In the genomic region with DNA sequence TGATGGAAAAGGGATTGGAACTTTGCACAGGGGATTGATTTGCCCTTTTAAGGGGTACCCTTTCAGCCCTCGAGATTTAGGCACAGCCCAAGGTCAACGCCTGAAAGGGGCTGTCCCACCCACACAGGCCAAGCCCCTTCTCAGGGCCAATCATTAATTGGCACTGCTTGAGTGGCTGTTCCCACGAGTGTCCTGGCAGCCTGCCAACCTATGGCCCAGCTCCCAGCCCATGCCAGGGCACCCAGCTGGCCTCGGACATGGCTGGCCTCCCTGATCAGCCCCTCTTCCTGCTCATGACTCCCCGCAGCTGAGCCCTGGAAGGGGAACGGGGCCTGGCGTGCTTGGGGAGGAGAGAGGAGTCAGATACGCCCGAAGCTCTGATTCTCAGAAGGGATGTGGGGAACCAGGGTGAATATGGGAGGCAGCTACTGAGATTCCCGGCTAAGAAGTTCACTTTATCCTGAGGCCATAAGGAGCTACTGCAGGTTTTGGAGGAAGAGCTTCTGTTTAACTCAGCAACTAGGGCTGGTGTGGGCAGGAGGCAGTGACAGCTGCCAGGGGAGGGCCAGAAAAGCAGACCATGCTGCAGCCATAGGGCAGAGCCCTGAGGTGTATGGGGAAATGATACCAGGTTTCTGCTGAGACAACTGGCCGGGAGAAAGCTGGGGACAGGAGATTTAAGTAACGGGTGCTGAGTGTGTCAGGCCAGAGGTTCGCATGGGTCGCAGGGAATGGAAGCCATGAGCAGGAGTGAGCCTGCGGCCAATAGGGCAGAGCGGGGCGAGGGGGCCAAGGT, we compare ENCODE assay signal across 25 cellular contexts. TPM values are rescaled to one million over a fixed set of nuclear protein-coding genes. Genes with fewer than 3 reads are reported as not detected.
A peak's percentile ranks its signal among the peaks of the same experiment; 100 is the strongest.
DNase-seq lines count a peak whose midpoint lies in the region; ATAC-seq and TF ChIP-seq lines count a peak whose summit lies in the region.
"Had no signal": no experiment of that assay in that cellular context is flagged by ENCODE, and none has a peak within 500 bp of the region (broad histone marks: within the 10 kb centered on the region; RNA-seq: fewer than 3 reads in every experiment).

No MANE protein-coding gene starts in this region.

- H3K4me3 Mint-ChIP-seq in CD4-positive, alpha-beta memory T cell, result no peak overlapping the region
- H3K4me3 Mint-ChIP-seq in natural killer cell, result no peak overlapping the region
- H3K4me3 Mint-ChIP-seq: T-helper 1 cell treated with Interleukin-12 subunit alpha and Interleukin-12 subunit beta and Interleukin-4 antibody, amounts not matched to agents 30 μg/mL and 1 μg/mL, for 36 hours had no signal

- CTCF ChIA-PET in CD4-positive, alpha-beta memory T cell (lab: Charles Lee; ENCODE audit: partially characterized antibody), result no interaction called here

- no peak overlapping the region for H3K27ac Mint-ChIP-seq in CD4-positive, alpha-beta memory T cell
- H3K27ac Mint-ChIP-seq in natural killer cell, result no peak overlapping the region
- H3K27ac Mint-ChIP-seq: activated T-helper 2 cell treated with anti-CD3 and anti-CD28 coated beads, Interferon-gamma antibody, Interleukin-2, Interleukin-4, amounts not matched to agents 10 μg/mL and 5 μg/mL and 100 μg/mL, durations not matched to agents 14 hours and 24 hours and 36 hours; T-helper 1 cell treated with Interleukin-12 subunit alpha and Interleukin-12 subunit beta and Interleukin-4 antibody, amounts not matched to agents 30 μg/mL and 1 μg/mL, for 36 hours had no signal

- no peaks in the 10 kb centered on the region for H3K9me3 Mint-ChIP-seq in CD4-positive, alpha-beta memory T cell
- H3K9me3 Mint-ChIP-seq in natural killer cell, result no peaks in the 10 kb centered on the region
- H3K9me3 Mint-ChIP-seq: activated T-helper 2 cell treated with anti-CD3 and anti-CD28 coated beads, Interferon-gamma antibody, Interleukin-2, Interleukin-4, amounts not matched to agents 10 μg/mL and 5 μg/mL and 100 μg/mL, durations not matched to agents 14 hours and 24 hours and 36 hours; T-helper 1 cell treated with Interleukin-12 subunit alpha and Interleukin-12 subunit beta and Interleukin-4 antibody, amounts not matched to agents 30 μg/mL and 1 μg/mL, for 36 hours had no signal

- no peaks in the 10 kb centered on the region for H3K4me1 ChIP-seq in CD4-positive, alpha-beta memory T cell (ENCODE audit: insufficient read depth, low read length)
- peaks cover 16% of the 10 kb centered on the region for H3K4me1 ChIP-seq in vagina
- H3K4me1 ChIP-seq: colonic mucosa, tibial nerve had no signal

- peaks cover 8 to 14% of the 10 kb centered on the region in 2 donors for H3K27me3 Mint-ChIP-seq in CD4-positive, alpha-beta memory T cell
- H3K27me3 Mint-ChIP-seq in natural killer cell (ENCODE audit: low read depth in 2 of 2), result peaks cover 0 to 5% of the 10 kb centered on the region in 2 donors

- H3K36me3 ChIP-seq in CD4-positive, alpha-beta memory T cell (ENCODE audit: insufficient read depth, low read length), result no peaks in the 10 kb centered on the region
- no peaks in the 10 kb centered on the region for H3K36me3 ChIP-seq in vagina
- H3K36me3 ChIP-seq: colonic mucosa, tibial nerve had no signal

- no peaks in the 10 kb centered on the region for H3K4me1 Mint-ChIP-seq in CD4-positive, alpha-beta memory T cell
- no peaks in the 10 kb centered on the region for H3K4me1 Mint-ChIP-seq in natural killer cell

- H3K9me3 ChIP-seq in CD4-positive, alpha-beta memory T cell (ENCODE audit: control insufficient read depth in 1 of 2, low read length in 2 of 2), result no peaks in the 10 kb centered on the region
- no peaks in the 10 kb centered on the region for H3K9me3 ChIP-seq in vagina
- H3K9me3 ChIP-seq: colonic mucosa, tibial nerve had no signal

- no peak overlapping the region for H3K4me3 ChIP-seq in CD4-positive, alpha-beta memory T cell (ENCODE audit: low read length in 2 of 2)
- H3K4me3 ChIP-seq in vagina, result no peak overlapping the region
- H3K4me3 ChIP-seq: colonic mucosa, tibial nerve had no signal

- no peak overlapping the region for H3K27ac ChIP-seq in CD4-positive, alpha-beta memory T cell (ENCODE audit: low read depth, low read length)
- no peak overlapping the region for H3K27ac ChIP-seq in vagina
- H3K27ac ChIP-seq: C4-2B, colonic mucosa, tibial nerve had no signal

- H3K27me3 ChIP-seq in CD4-positive, alpha-beta memory T cell (ENCODE audit: insufficient read depth, low read length), result no peaks in the 10 kb centered on the region
- no peaks in the 10 kb centered on the region for H3K27me3 ChIP-seq in vagina
- H3K27me3 ChIP-seq: colonic mucosa had no signal

- TF ChIP-seq CTCF in vagina (IDR thresholded peaks at IDR 0.05) (no peak), natural killer cell (IDR thresholded peaks at IDR 0.05) (no peak)

- DNase-seq in DMS 273 (lab: John Stamatoyannopoulos, UW; ENCODE audit: unreplicated experiment), result peak; percentile 70
- peak; percentile 66 for DNase-seq in NCI-H524 treated with DMSO at 0.1 percent for 48 hours (lab: John Stamatoyannopoulos, UW)
- DNase-seq in glomerular visceral epithelial cell (ENCODE audit: extremely low spot score), result peak; percentile 38
- peak; percentile 47 for DNase-seq in putamen (ENCODE audit: low spot score)
- DNase-seq in CD4-positive, alpha-beta memory T cell, result no peak
- no peak for DNase-seq in vagina (ENCODE audit: extremely low spot score in 2 of 2)
- DNase-seq in natural killer cell, result no peak
- DNase-seq: activated CD4-positive, CD25-positive, alpha-beta regulatory T cell; activated CD8-positive, alpha-beta memory T cell treated with anti-CD3 and anti-CD28 coated beads for 24 hours; amniotic stem cell; colonic mucosa; DMS79 treated with DMSO at 0.1 percent for 48 hours; NCI-H1048; NK-92 treated with Interleukin-12 subunit alpha and Interleukin-12 subunit beta, amount 100 ng/mL, for 24 hours; occipital lobe; Right ventricle myocardium superior; stimulated activated CD4-positive, alpha-beta T cell treated with anti-CD3 and anti-CD28 coated beads, Interleukin-4, amount 100 ng/mL, for 1 hour; stimulated activated CD8-positive, alpha-beta memory T cell treated with anti-CD3 and anti-CD28 coated beads, Interleukin-4, amount 100 ng/mL, for 48 hours had no signal

- intact Hi-C loops in CD4-positive, alpha-beta memory T cell (cut with micrococcal nuclease), result no loop called here
- intact Hi-C loops in vagina (cut with DNase I), result no loop called here
- intact Hi-C loops in natural killer cell (cut with micrococcal nuclease), result no loop called here

- no peak for TF ChIP-seq POLR2A in vagina (IDR thresholded peaks at IDR 0.05)

- POLR2A ChIA-PET in CD4-positive, alpha-beta memory T cell (lab: Charles Lee; ENCODE audit: partially characterized antibody), result no interaction called here

- no peaks in the 10 kb centered on the region for H3K36me3 Mint-ChIP-seq in CD4-positive, alpha-beta memory T cell
- no peaks in the 10 kb centered on the region for H3K36me3 Mint-ChIP-seq in natural killer cell

- no peak for ATAC-seq in natural killer cell
- ATAC-seq: HCT116 had no signal

RNA-seq across cellular contexts. Expression of gene WNT7B, which starts 30.0 kb away (rescaled TPM):
- not detected for total RNA-seq in CD4-positive, alpha-beta memory T cell
- polyA plus RNA-seq in CD4-positive, alpha-beta memory T cell, result not detected
- 7.1 TPM for total RNA-seq in vagina
- total RNA-seq in natural killer cell, result not detected
- total RNA-seq: activated T-helper 2 cell treated with anti-CD3 and anti-CD28 coated beads, Interferon-gamma antibody, Interleukin-2, Interleukin-4, amounts not matched to agents 10 μg/mL and 5 μg/mL and 100 μg/mL, durations not matched to agents 14 hours and 24 hours and 36 hours; mesenteric fat pad; Right ventricle myocardium superior; skeletal muscle tissue; tibial nerve had no signal

Comparison
In these comparisons a context has a peak if more than half of its experiments do, and no peak if none do; other contexts are left out.
1. DNase-seq: peak in DMS 273 (single experiment), NCI-H524 treated with DMSO at 0.1 percent for 48 hours (single experiment), glomerular visceral epithelial cell (single experiment) and putamen (single experiment); none in CD4-positive, alpha-beta memory T cell (0 of 5), vagina (0 of 2) and natural killer cell (single experiment).